8 cellular contexts compared by ENCODE assay signal in genomic region chr10:62244785-62245595, GRCh38. TPM values are rescaled to one million over a fixed set of nuclear protein-coding genes. Genes with fewer than 3 reads are reported as not detected.
A peak's percentile ranks its signal among the peaks of the same experiment; 100 is the strongest.
DNase-seq lines count a peak whose midpoint lies in the region; ATAC-seq and TF ChIP-seq lines count a peak whose summit lies in the region.

No MANE protein-coding gene starts in this region.

- H3K27me3 ChIP-seq in prostate gland (replicated peaks; ENCODE audit: insufficient read depth), result no peaks in the 10 kb centered on the region

- WGBS in prostate gland, result 32% methylated on average over 5 of the region's 5 CpGs

- intact Hi-C loops in prostate gland (cut with DNase I), result loop anchor here (2.0 to 5.0 kb wide), 3 partner anchors 208 to 1433 kb away; partner anchors contain the start of gene ARID5B

- H3K4me3 ChIP-seq in prostate gland, result no peak overlapping the region

- DNase-seq in COR-L47 (lab: John Stamatoyannopoulos, UW), result peak; percentile 66
- peak; percentile 31 for DNase-seq in NCI-H82 treated with DMSO at 0.1 percent for 48 hours (lab: John Stamatoyannopoulos, UW; ENCODE audit: unreplicated experiment)
- DNase-seq in activated gamma-delta T cell treated with anti-CD3 and anti-CD28 coated beads, Interleukin-2, amount 50 U/mL, for 16 hours (ENCODE audit: low read depth), result peak; percentile 33
- DNase-seq in germinal center (ENCODE audit: low spot score), result peak; percentile 23
- DNase-seq in prostate gland (ENCODE audit: low spot score), result peak; percentile 67

- peak; percentile 60 for ATAC-seq in GM18907 (IDR thresholded peaks at IDR 0.05; ENCODE audit: unreplicated experiment)
- ATAC-seq in HG03280 (IDR thresholded peaks at IDR 0.05; ENCODE audit: unreplicated experiment), result peak; percentile 71
- no peak for ATAC-seq in HG03135 (IDR thresholded peaks at IDR 0.05; ENCODE audit: unreplicated experiment)

- H3K27ac ChIP-seq in prostate gland, result no peak overlapping the region

- no peaks in the 10 kb centered on the region for H3K4me1 ChIP-seq in prostate gland (replicated peaks)

- no peaks in the 10 kb centered on the region for H3K9me3 ChIP-seq in prostate gland

- no peaks in the 10 kb centered on the region for H3K36me3 ChIP-seq in prostate gland

- TF ChIP-seq CTCF in prostate gland (IDR thresholded peaks at IDR 0.05), result peak; percentile 65 to 91 (median 86)

- TF ChIP-seq POLR2A in prostate gland (IDR thresholded peaks at IDR 0.05), result no peak

RNA-seq across cellular contexts. Expression of gene RTKN2, which starts 23.7 kb away (rescaled TPM):
- total RNA-seq in prostate gland, result 1 to 10 TPM; 2.1 to 3.6 TPM
